28 cellular contexts compared by ENCODE assay signal in the genomic region with DNA sequence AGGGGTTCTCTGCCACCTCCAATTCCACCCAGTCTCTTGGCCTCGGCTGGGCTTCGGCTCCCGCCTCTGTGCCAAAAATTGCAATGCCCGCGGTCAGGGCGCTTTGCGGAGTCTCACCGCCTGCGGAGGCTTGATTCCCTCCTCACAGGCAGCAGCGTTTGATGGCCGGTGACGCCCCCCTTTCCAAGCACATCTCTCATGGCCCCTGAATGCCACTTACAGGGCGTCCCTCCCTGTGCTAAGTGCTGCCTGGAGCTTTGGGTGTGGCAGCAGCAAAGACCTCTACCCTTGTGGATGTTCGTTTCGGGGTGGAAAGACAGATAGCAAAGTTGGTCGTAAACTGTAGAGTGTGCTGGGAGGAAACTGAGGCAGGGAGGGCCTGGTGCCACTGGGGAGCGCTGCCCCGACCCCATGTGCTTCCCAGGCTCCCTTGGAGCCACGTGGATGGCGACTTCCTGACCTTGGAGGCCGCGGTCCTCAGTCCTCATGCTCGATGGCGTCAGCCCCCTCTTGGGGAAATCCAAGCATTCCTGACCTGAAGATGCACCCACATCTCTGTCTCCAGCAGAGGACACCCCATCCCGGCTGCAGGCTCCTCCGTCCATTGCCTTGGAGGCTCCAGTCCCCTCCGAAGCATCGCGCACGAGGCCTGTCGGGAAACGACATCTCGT.
"Had no signal": no experiment of that assay in that cellular context is flagged by ENCODE, and none has a peak within 500 bp of the region (broad histone marks: within the 10 kb centered on the region; RNA-seq: fewer than 3 reads in every experiment).

No MANE protein-coding gene starts in this region.

- H3K27ac ChIP-seq: brain microvascular endothelial cell, SJCRH30, SK-N-MC had no signal

- DNase-seq: activated CD4-positive, alpha-beta T cell treated with anti-CD3 and anti-CD28 coated beads, Interleukin-2, amount 10 ng/mL, durations not matched to agents 24 days and 14 days; activated CD4-positive, alpha-beta T cell treated with anti-CD3 and anti-CD28 coated beads, Interleukin-2, amount 50 U/mL, for 4 hours; activated CD8-positive, alpha-beta T cell treated with anti-CD3 and anti-CD28 coated beads for 36 hours; activated effector memory CD4-positive, alpha-beta T cell treated with anti-CD3 and anti-CD28 coated beads, Interleukin-2, amount 50 U/mL, for 16 hours; activated naive CD4-positive, alpha-beta T cell; activated naive CD4-positive, alpha-beta T cell treated with anti-CD3 and anti-CD28 coated beads, Interleukin-2, amount 50 U/mL, for 16 hours; activated naive CD8-positive, alpha-beta T cell treated with anti-CD3 and anti-CD28 coated beads for 36 hours; activated T-cell treated with anti-CD3 and anti-CD28 coated beads, Interleukin-2, amount 50 U/mL, for 1 hour; activated T-cell treated with anti-CD3 and anti-CD28 coated beads, Interleukin-2, amount 50 U/mL, for 72 hours; amniotic stem cell; aorta; brain microvascular endothelial cell; Karpas-422; KBM-7; NCI-H1105; NCI-H1417 treated with DMSO at 0.1 percent for 48 hours; NCI-H187 treated with DMSO at 0.1 percent for 48 hours; NCI-H2081; NCI-H2171 treated with DMSO at 0.1 percent for 48 hours; NCI-H226; NCI-H446 treated with DMSO at 0.1 percent for 48 hours; NCI-H524 treated with DMSO at 0.1 percent for 48 hours; SHP77; SJCRH30 had no signal

- H3K36me3 ChIP-seq: brain microvascular endothelial cell, SJCRH30 had no signal

- H3K4me1 ChIP-seq: SJCRH30 had no signal

- H3K27me3 ChIP-seq: brain microvascular endothelial cell, SJCRH30 had no signal

- H3K9me3 ChIP-seq: SJCRH30 had no signal

- FAIRE-seq: TTC549 had no signal

- ATAC-seq: activated CD8-positive, alpha-beta T cell treated with anti-CD3 and anti-CD28 coated beads for 36 hours; activated T-cell treated with anti-CD3 and anti-CD28 coated beads, Interleukin-2, amount 50 U/mL, for 72 hours; activated T-helper 17 cell treated with anti-CD3 and anti-CD28 coated beads, Interleukin-2, amount 50 U/mL, for 72 hours; Panc1 had no signal

- H3K4me3 ChIP-seq: SJCRH30, SK-N-MC had no signal
